ENCODE assay signal across 8 cellular contexts in genomic region chr19:48872884-48873475, GRCh38. TPM values are rescaled to one million over a fixed set of nuclear protein-coding genes. Genes with fewer than 3 reads are reported as not detected.
DNase-seq lines count a peak whose midpoint lies in the region; ATAC-seq and TF ChIP-seq lines count a peak whose summit lies in the region.

No MANE protein-coding gene starts in this region.

- POLR2A ChIA-PET in HCT116 (lab: Charles Lee), result interaction anchor here (0.6 to 2.3 kb wide), 14 partner anchors 15 to 238 kb away, joined by 3 to 12 read pairs (median 6); partner anchors contain the start of genes BAX, DHDH and FTL
- POLR2A ChIA-PET in activated CD4-positive, alpha-beta T cell treated with anti-CD3 and anti-CD28 coated beads for 36 hours (lab: Charles Lee), result interaction anchor here (0.9 to 1.3 kb wide), 5 partner anchors 23 to 121 kb away, joined by 4 to 7 read pairs (median 4); partner anchors contain the start of genes GYS1, NUCB1 and RUVBL2

- no peak overlapping the region for H2AFZ ChIP-seq in HCT116 (ENCODE audit: low read depth, low read length, poor library complexity, severe bottlenecking)

- peak overlapping the region; percentile 98 for H3K4me3 Mint-ChIP-seq in activated CD4-positive, alpha-beta T cell treated with anti-CD3 and anti-CD28 coated beads for 36 hours

- H3K9me3 Mint-ChIP-seq in activated CD4-positive, alpha-beta T cell treated with anti-CD3 and anti-CD28 coated beads for 36 hours (ENCODE audit: low read depth), result no peaks in the 10 kb centered on the region

- intact Hi-C loops in HCT116 (cut with micrococcal nuclease), result loop anchor here (5.0 kb wide), 1 partner anchor 94 kb away; the partner anchor contains the start of gene FTL
- intact Hi-C loops in activated CD4-positive, alpha-beta T cell treated with anti-CD3 and anti-CD28 coated beads for 36 hours (cut with DNase I, micrococcal nuclease), result loop anchor here (1.0 to 10.0 kb wide), 16 partner anchors 14 to 802 kb away; partner anchors contain the start of genes ALDH16A1 (in 1 of the 2), BAX (in 1 of the 2), BCAT2 (in 1 of the 2) and C19orf73 (in 1 of the 2)

- RAD21 ChIA-PET in HCT116 (lab: Charles Lee; ENCODE audit: low non-redundant PET in 1 of 2, low total read pairs in 2 of 2, uncharacterized antibody in 2 of 2, unreplicated experiment in 2 of 2), result no interaction called here

- H3K4me2 ChIP-seq in BLaER1 (peak overlapping the region; percentile 100), HCT116 (ENCODE audit: low read length) (peak overlapping the region; percentile 89)

- H3K27me3 ChIP-seq in BLaER1 (no peaks in the 10 kb centered on the region), HCT116 (ENCODE audit: insufficient read depth, low read length) (no peaks in the 10 kb centered on the region), layer of hippocampus (ENCODE audit: control insufficient read depth, insufficient read depth, low read length) (no peaks in the 10 kb centered on the region)

- H4K20me1 ChIP-seq in BLaER1 (peaks cover 40% of the 10 kb centered on the region), HCT116 (ENCODE audit: insufficient read depth) (peaks cover 16% of the 10 kb centered on the region; the same call in 1 of the 2 replicates)

- no peaks in the 10 kb centered on the region for H3K27me3 Mint-ChIP-seq in activated CD4-positive, alpha-beta T cell treated with anti-CD3 and anti-CD28 coated beads for 36 hours

- H3K36me3 ChIP-seq in BLaER1 (peaks cover 30% of the 10 kb centered on the region), HCT116 (ENCODE audit: control insufficient read depth in 1 of 2, insufficient read depth in 2 of 2, low read length in 2 of 2) (peaks cover 13 to 27% of the 10 kb centered on the region in 2 experiments)

- CTCF ChIA-PET in HCT116 (lab: Charles Lee), result no interaction called here
- CTCF ChIA-PET in activated CD4-positive, alpha-beta T cell treated with anti-CD3 and anti-CD28 coated beads for 36 hours (lab: Charles Lee), result interaction anchor here (1.0 to 2.4 kb wide), 4 partner anchors 28 to 97 kb away, joined by 3 to 8 read pairs (median 6); partner anchors contain the start of gene NUCB1

- H3K79me2 ChIP-seq in HCT116 (ENCODE audit: insufficient read depth, low read length), result peaks cover 42% of the 10 kb centered on the region

- peaks cover 74% of the 10 kb centered on the region for H3K4me1 ChIP-seq in BLaER1
- peaks cover 50 to 64% of the 10 kb centered on the region in 2 experiments for H3K4me1 ChIP-seq in HCT116 (ENCODE audit: control insufficient read depth in 1 of 2, insufficient read depth in 2 of 2, low read length in 2 of 2)

- H3K4me1 Mint-ChIP-seq in activated CD4-positive, alpha-beta T cell treated with anti-CD3 and anti-CD28 coated beads for 36 hours, result peaks cover 47% of the 10 kb centered on the region

- no peaks in the 10 kb centered on the region for H3K9me2 ChIP-seq in HCT116 (ENCODE audit: insufficient read depth)

- peak overlapping the region; percentile 99 for H3K9ac ChIP-seq in BLaER1
- H3K9ac ChIP-seq in HCT116 (ENCODE audit: low read length), result peak overlapping the region; percentile 100

- no TSS peak for BruUV-seq in HCT116 (replicated peaks; lab: Mats Ljungman, UMichigan)

- no peak for TF ChIP-seq RAD21 in HCT116 (IDR thresholded peaks at IDR 0.05; ENCODE audit: low read depth)

- peaks cover 49% of the 10 kb centered on the region for H3K36me3 Mint-ChIP-seq in activated CD4-positive, alpha-beta T cell treated with anti-CD3 and anti-CD28 coated beads for 36 hours (ENCODE audit: low read depth)

- peak overlapping the region; percentile 99 for H3K27ac Mint-ChIP-seq in activated CD4-positive, alpha-beta T cell treated with anti-CD3 and anti-CD28 coated beads for 36 hours

- no peak for TF ChIP-seq POLR2A in HCT116 (IDR thresholded peaks at IDR 0.05; ENCODE audit: borderline replicate concordance, extremely low read depth, insufficient read depth, insufficient read length)

- DNase-seq in HCT116 (ENCODE audit: low read depth, low spot score) (peak; percentile 80), NCI-H345 treated with DMSO at 0.1 percent for 48 hours (lab: John Stamatoyannopoulos, UW; ENCODE audit: unreplicated experiment) (peak; percentile 14)
- peak; percentile 89 for DNase-seq in activated CD4-positive, alpha-beta T cell treated with anti-CD3 and anti-CD28 coated beads for 36 hours
- peak; percentile 82 for DNase-seq in stimulated activated CD4-positive, alpha-beta T cell treated with anti-CD3 and anti-CD28 coated beads, Interleukin-1b, Interleukin-23, amount 100 ng/mL, for 48 hours

- ATAC-seq in HCT116 (peak; percentile 52), GM21529 (IDR thresholded peaks at IDR 0.05; ENCODE audit: unreplicated experiment) (no peak)
- peak; percentile 47 for ATAC-seq in activated CD4-positive, alpha-beta T cell treated with anti-CD3 and anti-CD28 coated beads for 36 hours

- H3K9me3 ChIP-seq in BLaER1 (0 out of 2 replicates have a peak, but pooled peaks cover 4% of the 10 kb centered on the region), HCT116 (ENCODE audit: control insufficient read depth in 1 of 2, insufficient read depth in 1 of 2, low read depth in 1 of 2, low read length in 2 of 2) (no peaks in the 10 kb centered on the region)

- H3K27ac ChIP-seq in BLaER1, result peak overlapping the region; percentile 97
- peak overlapping the region; percentile 90 for H3K27ac ChIP-seq in HCT116 (ENCODE audit: low read depth, low read length)
- peak overlapping the region; percentile 99 for H3K27ac ChIP-seq in cingulate gyrus (ENCODE audit: low read depth, low read length)
- H3K27ac ChIP-seq in layer of hippocampus (ENCODE audit: low read depth, low read length), result peak overlapping the region; percentile 99

- H3K4me3 ChIP-seq in BLaER1 (peak overlapping the region; percentile 96), HCT116 (replicated peaks in 1 of 2; ENCODE audit: low read depth in 1 of 2, low read length in 2 of 2) (peak overlapping the region; percentile 93 to 100)

- no peak for TF ChIP-seq CTCF in HCT116 (IDR thresholded peaks at IDR 0.05 in 2 of 3, conservative IDR thresholded peaks at IDR 0.05 in 1 of 3; ENCODE audit: borderline replicate concordance in 1 of 3, insufficient read depth in 1 of 3, low read depth in 2 of 3, low read length in 2 of 3)

TF ChIP-seq in HCT116, 20 proteins besides CTCF, POLR2A, EP300 and RAD21:
- TF ChIP-seq SRF (IDR thresholded peaks at IDR 0.05; ENCODE audit: low read depth) (no peak), SIN3A (IDR thresholded peaks at IDR 0.05; ENCODE audit: low read depth) (no peak), EGR1 (IDR thresholded peaks at IDR 0.05; ENCODE audit: low read depth) (no peak), EZH2phosphoT487 (IDR thresholded peaks at IDR 0.05; ENCODE audit: borderline replicate concordance) (no peak), MAX (IDR thresholded peaks at IDR 0.05) (no peak; the same call in 1 of the 2 replicates), ATF3 (IDR thresholded peaks at IDR 0.05) (no peak), ZFX (IDR thresholded peaks at IDR 0.05) (no peak), ZBTB33 (IDR thresholded peaks at IDR 0.05; ENCODE audit: extremely low read depth, insufficient replicate concordance, low read length) (peak; percentile 91), POLR2AphosphoS5 (IDR thresholded peaks at IDR 0.05; ENCODE audit: low read depth, low read length) (peak; percentile 54), FOSL1 (IDR thresholded peaks at IDR 0.05; ENCODE audit: low read depth) (peak; percentile 77), JUND (IDR thresholded peaks at IDR 0.05) (peak; percentile 80), CBX3 (IDR thresholded peaks at IDR 0.05; ENCODE audit: low read depth) (no peak), TCF7L2 (IDR thresholded peaks at IDR 0.05; ENCODE audit: borderline replicate concordance, extremely low read depth, insufficient read depth, insufficient read length) (peak; percentile 57), CEBPB (IDR thresholded peaks at IDR 0.05; ENCODE audit: low read depth) (no peak), SP1 (IDR thresholded peaks at IDR 0.05; ENCODE audit: low read depth) (peak; percentile 52)

RNA-seq across cellular contexts. Expression of gene PPP1R15A, which starts 0.8 kb away (rescaled TPM):
- total RNA-seq in HCT116 (2021; ENCODE audit: unreplicated experiment), result 50.3 TPM
- 105 and 164 TPM in 2 replicates for polyA plus RNA-seq in HCT116 (2012)
- total RNA-seq in activated CD4-positive, alpha-beta T cell treated with anti-CD3 and anti-CD28 coated beads for 36 hours, result 10 to 100 TPM; 51.6 to 62.4 TPM

RNA-seq across cellular contexts. Expression of gene PLEKHA4, which starts 4.6 kb away (rescaled TPM):
- 20.4 TPM for total RNA-seq in HCT116 (2021; ENCODE audit: unreplicated experiment)
- 14.2 and 14.7 TPM in 2 replicates for polyA plus RNA-seq in HCT116 (2012)
- total RNA-seq in activated CD4-positive, alpha-beta T cell treated with anti-CD3 and anti-CD28 coated beads for 36 hours, result 10 to 100 TPM in 1 of 2 experiments, 1 to 10 TPM in 1; 7.0 to 10.9 TPM

RNA-seq across cellular contexts. Expression of gene TULP2, which starts 25.6 kb away (rescaled TPM):
- total RNA-seq in HCT116 (2021; ENCODE audit: unreplicated experiment), result not detected
- 0.04 and 0.10 TPM in 2 replicates for polyA plus RNA-seq in HCT116 (2012)
- under 1 TPM; 0.37 to 0.87 TPM for total RNA-seq in activated CD4-positive, alpha-beta T cell treated with anti-CD3 and anti-CD28 coated beads for 36 hours

RNA-seq across cellular contexts. Expression of gene NUCB1, which starts 27.1 kb away (rescaled TPM):
- total RNA-seq in HCT116 (2021; ENCODE audit: unreplicated experiment), result 88.8 TPM
- 109 and 113 TPM in 2 replicates for polyA plus RNA-seq in HCT116 (2012)
- 100 to 1,000 TPM; 115 to 118 TPM for total RNA-seq in activated CD4-positive, alpha-beta T cell treated with anti-CD3 and anti-CD28 coated beads for 36 hours

RNA-seq across cellular contexts. Expression of gene HSD17B14, which starts 36.7 kb away (rescaled TPM):
- total RNA-seq in HCT116 (2021; ENCODE audit: unreplicated experiment), result 3.9 TPM
- polyA plus RNA-seq in HCT116 (2012), result 2.6 and 3.8 TPM in 2 replicates
- under 1 TPM; 0.21 to 0.83 TPM for total RNA-seq in activated CD4-positive, alpha-beta T cell treated with anti-CD3 and anti-CD28 coated beads for 36 hours

Comparison
In these comparisons a context has a peak if more than half of its experiments do, and no peak if none do; other contexts are left out.
1. DNase-seq: peak in every context shown above with its lines; median percentile 89 in activated CD4-positive, alpha-beta T cell treated with anti-CD3 and anti-CD28 coated beads for 36 hours; 82 in stimulated activated CD4-positive, alpha-beta T cell treated with anti-CD3 and anti-CD28 coated beads, Interleukin-1b, Interleukin-23, amount 100 ng/mL, for 48 hours; 80 in HCT116; 14 in NCI-H345 treated with DMSO at 0.1 percent for 48 hours.